Comparison of ENCODE assay signal across 14 cellular contexts in genomic region chr1:204523605-204524215, GRCh38. TPM values are rescaled to one million over a fixed set of nuclear protein-coding genes. Genes with fewer than 3 reads are reported as not detected.
DNase-seq lines count a peak whose midpoint lies in the region; ATAC-seq and TF ChIP-seq lines count a peak whose summit lies in the region.
"Had no signal": no experiment of that assay in that cellular context is flagged by ENCODE, and none has a peak within 500 bp of the region (broad histone marks: within the 10 kb centered on the region; RNA-seq: fewer than 3 reads in every experiment).

No MANE protein-coding gene starts in this region.

- no peak overlapping the region for H3K4me3 Mint-ChIP-seq in activated T-cell treated with anti-CD3 and anti-CD28 coated beads, Interleukin-2, amount 50 U/mL, for 4 hours
- H3K4me3 Mint-ChIP-seq in endodermal cell, result no peak overlapping the region
- H3K4me3 Mint-ChIP-seq in stimulated activated effector memory CD8-positive, alpha-beta T cell treated with anti-CD3 and anti-CD28 coated beads, Interleukin-12 subunit alpha, Interleukin-12 subunit beta, amount 100 ng/mL, for 72 hours, result no peak overlapping the region

- H3K4me1 ChIP-seq in Panc1 (ENCODE audit: control insufficient read depth, insufficient read depth, low read length) (0 out of 2 replicates have a peak, but pooled peaks cover 2% of the 10 kb centered on the region), endodermal cell (ENCODE audit: control insufficient read depth, insufficient read depth, low read length) (no peaks in the 10 kb centered on the region)

- CTCF ChIA-PET in Panc1 (lab: Charles Lee), result no interaction called here

- H3K36me3 ChIP-seq in Panc1 (ENCODE audit: control insufficient read depth, insufficient read depth, low read length) (peaks cover 8% of the 10 kb centered on the region), endodermal cell (ENCODE audit: control insufficient read depth, insufficient read depth, low read length) (peaks cover 57% of the 10 kb centered on the region)

- ATAC-seq in activated T-cell treated with anti-CD3 and anti-CD28 coated beads, Interleukin-2, amount 50 U/mL, for 4 hours, result peak; percentile 30 to 40
- ATAC-seq in Panc1 (peak; percentile 65; the same call in 1 of the 2 replicates), HG02763 (IDR thresholded peaks at IDR 0.05; ENCODE audit: unreplicated experiment) (no peak)
- ATAC-seq in stimulated activated effector memory CD8-positive, alpha-beta T cell treated with anti-CD3 and anti-CD28 coated beads, Interleukin-12 subunit alpha, Interleukin-12 subunit beta, amount 100 ng/mL, for 72 hours, result peak; percentile 38

- 92 to 100% methylated on average over 4 to 9 of the region's 9 CpGs for WGBS in endodermal cell (ENCODE audit: insufficient coverage in 1 of 2, insufficient read length in 1 of 2), 2 experiments

- H3K27ac ChIP-seq in Panc1 (ENCODE audit: low read length) (no peak overlapping the region), endodermal cell (ENCODE audit: low read depth, low read length) (no peak overlapping the region)
- H3K27ac ChIP-seq: C4-2B, HL-60, SK-N-MC had no signal

- BruUV-seq in Panc1 (replicated peaks; lab: Mats Ljungman, UMichigan), result no TSS peak

- TF ChIP-seq CTCF in Panc1 (IDR thresholded peaks at IDR 0.05) (no peak), endodermal cell (conservative IDR thresholded peaks at IDR 0.05) (no peak)

- H3K4me3 ChIP-seq in Panc1 (ENCODE audit: low read depth in 2 of 2, low read length in 2 of 2) (no peak overlapping the region), endodermal cell (ENCODE audit: low read length) (peak overlapping the region; percentile 56)
- H3K4me3 ChIP-seq: SK-N-MC had no signal

- no peaks in the 10 kb centered on the region for H3K27me3 Mint-ChIP-seq in activated T-cell treated with anti-CD3 and anti-CD28 coated beads, Interleukin-2, amount 50 U/mL, for 4 hours (ENCODE audit: low read depth)
- H3K27me3 Mint-ChIP-seq in endodermal cell (ENCODE audit: insufficient read depth), result no peaks in the 10 kb centered on the region

- no peak for DNase-seq in activated T-cell treated with anti-CD3 and anti-CD28 coated beads, Interleukin-2, amount 50 U/mL, for 4 hours
- no peak for DNase-seq in activated T-cell treated with anti-CD3 and anti-CD28 coated beads, Interleukin-2, amount 50 U/mL, for 1 hour
- DNase-seq in Panc1 (ENCODE audit: low read depth, low spot score) (no peak), endodermal cell (peak; percentile 71), NCI-H187 (lab: John Stamatoyannopoulos, UW) (no peak), NCI-H146 (lab: John Stamatoyannopoulos, UW) (no peak)
- no peak for DNase-seq in stimulated activated effector memory CD8-positive, alpha-beta T cell treated with anti-CD3 and anti-CD28 coated beads, Interleukin-12 subunit alpha, Interleukin-12 subunit beta, amount 100 ng/mL, for 72 hours (ENCODE audit: low spot score in 2 of 2)
- DNase-seq: activated gamma-delta T cell treated with Interleukin-2 at 50 U/mL for 16 hours; effector CD8-positive, alpha-beta T cell; H7 had no signal

- H3K27ac Mint-ChIP-seq in endodermal cell, result no peak overlapping the region
- H3K27ac Mint-ChIP-seq in stimulated activated effector memory CD8-positive, alpha-beta T cell treated with anti-CD3 and anti-CD28 coated beads, Interleukin-12 subunit alpha, Interleukin-12 subunit beta, amount 100 ng/mL, for 72 hours, result peak overlapping the region; percentile 18

- no peak overlapping the region for H3K9ac ChIP-seq in endodermal cell (ENCODE audit: extremely low read depth, low read length, poor library complexity, severe bottlenecking)

- intact Hi-C loops in Panc1 (cut with micrococcal nuclease; ENCODE audit: unreplicated experiment), result no loop called here

- POLR2A ChIA-PET in Panc1 (lab: Charles Lee), result no interaction called here

- in situ Hi-C loops in Panc1 (cut with HindIII; ENCODE audit: low pct_unique_long_range_greater_than_20kb, low sequenced_read_pairs), result no loop called here

- H3K9me3 ChIP-seq in Panc1 (ENCODE audit: control insufficient read depth, insufficient read depth, low read depth, low read length) (peaks cover 3% of the 10 kb centered on the region; the same call in 1 of the 2 replicates), endodermal cell (ENCODE audit: control insufficient read depth, low read length) (peaks cover 16% of the 10 kb centered on the region)

- H3K4me1 Mint-ChIP-seq in activated T-cell treated with anti-CD3 and anti-CD28 coated beads, Interleukin-2, amount 50 U/mL, for 4 hours (ENCODE audit: low read depth), result peaks cover 52% of the 10 kb centered on the region
- H3K4me1 Mint-ChIP-seq in endodermal cell, result peaks cover 10% of the 10 kb centered on the region
- peaks cover 48% of the 10 kb centered on the region for H3K4me1 Mint-ChIP-seq in stimulated activated effector memory CD8-positive, alpha-beta T cell treated with anti-CD3 and anti-CD28 coated beads, Interleukin-12 subunit alpha, Interleukin-12 subunit beta, amount 100 ng/mL, for 72 hours

- H3K9me3 Mint-ChIP-seq in activated T-cell treated with anti-CD3 and anti-CD28 coated beads, Interleukin-2, amount 50 U/mL, for 4 hours, result peaks cover 10% of the 10 kb centered on the region
- H3K9me3 Mint-ChIP-seq in endodermal cell, result peaks cover 16% of the 10 kb centered on the region
- H3K9me3 Mint-ChIP-seq in stimulated activated effector memory CD8-positive, alpha-beta T cell treated with anti-CD3 and anti-CD28 coated beads, Interleukin-12 subunit alpha, Interleukin-12 subunit beta, amount 100 ng/mL, for 72 hours, result peaks cover 3% of the 10 kb centered on the region

- peaks cover 39% of the 10 kb centered on the region for H3K36me3 Mint-ChIP-seq in activated T-cell treated with anti-CD3 and anti-CD28 coated beads, Interleukin-2, amount 50 U/mL, for 4 hours (ENCODE audit: insufficient read depth)
- H3K36me3 Mint-ChIP-seq in endodermal cell (ENCODE audit: low read depth), result peaks cover 62% of the 10 kb centered on the region
- H3K36me3 Mint-ChIP-seq in stimulated activated effector memory CD8-positive, alpha-beta T cell treated with anti-CD3 and anti-CD28 coated beads, Interleukin-12 subunit alpha, Interleukin-12 subunit beta, amount 100 ng/mL, for 72 hours, result peaks cover 54% of the 10 kb centered on the region

- H3K27me3 ChIP-seq in Panc1 (ENCODE audit: control insufficient read depth, insufficient read depth, low read length), result no peaks in the 10 kb centered on the region
- H3K27me3 ChIP-seq in endodermal cell (ENCODE audit: control insufficient read depth, insufficient read depth, low read length, poor library complexity, severe bottlenecking), result no peaks in the 10 kb centered on the region

RNA-seq across cellular contexts. Expression of gene MDM4, which starts 7.5 kb away (rescaled TPM):
- 10 to 100 TPM; 57.4 to 70.3 (median 66.0) TPM for total RNA-seq in activated T-cell treated with anti-CD3 and anti-CD28 coated beads, Interleukin-2, amount 50 U/mL, for 4 hours
- total RNA-seq in Panc1 (2021; ENCODE audit: unreplicated experiment) (42.1 TPM), endodermal cell (100 to 1,000 TPM in 1 of 2 donors, 10 to 100 TPM in 1; 65.5 to 161 TPM)
- 2.6 TPM for polyA plus RNA-seq in Panc1 (2012; ENCODE audit: insufficient read length)
- polyA plus RNA-seq in endodermal cell (2013, experiment 1 of 2), result 21.0 TPM
- 23.6 TPM for polyA plus RNA-seq in endodermal cell (2013, experiment 2 of 2)

RNA-seq across cellular contexts. Expression of gene PIK3C2B, which starts 29.1 kb away (rescaled TPM):
- 10 to 100 TPM; 13.6 to 18.1 (median 15.6) TPM for total RNA-seq in activated T-cell treated with anti-CD3 and anti-CD28 coated beads, Interleukin-2, amount 50 U/mL, for 4 hours
- total RNA-seq in Panc1 (2021; ENCODE audit: unreplicated experiment) (19.1 TPM), endodermal cell (10 to 100 TPM; 21.3 to 23.9 TPM)
- polyA plus RNA-seq in Panc1 (2012; ENCODE audit: insufficient read length), result 12.8 TPM
- polyA plus RNA-seq in endodermal cell (2013, experiment 1 of 2), result 34.1 TPM
- 30.8 TPM for polyA plus RNA-seq in endodermal cell (2013, experiment 2 of 2)
